ENCODE assay signal across 2 cellular contexts in genomic region chr19:19652482-19653295, GRCh38.
TF ChIP-seq lines count a peak whose summit lies in the region.

No MANE protein-coding gene starts in this region.

TF ChIP-seq in IMR-90, 13 proteins besides CTCF, POLR2A, EP300 and RAD21:
- no peak for TF ChIP-seq RFX5 (IDR thresholded peaks at IDR 0.05; ENCODE audit: low read depth, low read length)
- TF ChIP-seq MAFK (IDR thresholded peaks at IDR 0.05; ENCODE audit: low read depth, low read length) = no peak
- no peak for TF ChIP-seq MAZ (IDR thresholded peaks at IDR 0.05; ENCODE audit: borderline replicate concordance, low read depth, low read length)
- TF ChIP-seq BHLHE40 (IDR thresholded peaks at IDR 0.05; ENCODE audit: low read depth, low read length) = no peak
- TF ChIP-seq SMC3 (IDR thresholded peaks at IDR 0.05; ENCODE audit: low read depth, low read length) = no peak
- TF ChIP-seq MXI1 (IDR thresholded peaks at IDR 0.05; ENCODE audit: borderline replicate concordance, low read depth, low read length) = no peak
- TF ChIP-seq FOS (IDR thresholded peaks at IDR 0.05; ENCODE audit: low read depth, low read length) = no peak
- no peak for TF ChIP-seq RCOR1 (IDR thresholded peaks at IDR 0.05; ENCODE audit: insufficient replicate concordance, low read length)
- TF ChIP-seq NFE2L2 (IDR thresholded peaks at IDR 0.05; ENCODE audit: low read depth, low read length) = no peak
- no peak for TF ChIP-seq USF2 (IDR thresholded peaks at IDR 0.05; ENCODE audit: low read depth, low read length)
- TF ChIP-seq ELK1 (IDR thresholded peaks at IDR 0.05; ENCODE audit: borderline replicate concordance, low read depth, low read length) = no peak
- no peak for TF ChIP-seq CEBPB (IDR thresholded peaks at IDR 0.05; ENCODE audit: low read depth, low read length)
- TF ChIP-seq CHD1 (IDR thresholded peaks at IDR 0.05; ENCODE audit: low read depth, low read length) = no peak

TF ChIP-seq in GM23338, 12 proteins besides CTCF, POLR2A, EP300 and RAD21:
- TF ChIP-seq ZNF462 (CRISPR knock-in tag; IDR thresholded peaks at IDR 0.05) = no peak
- TF ChIP-seq ZNF114 (CRISPR knock-in tag; IDR thresholded peaks at IDR 0.05) = no peak
- TF ChIP-seq REST (IDR thresholded peaks at IDR 0.05; ENCODE audit: unreplicated experiment) = no peak
- no peak for TF ChIP-seq NANOG (IDR thresholded peaks at IDR 0.05; ENCODE audit: borderline replicate concordance)
- TF ChIP-seq ZNF331 (CRISPR knock-in tag; IDR thresholded peaks at IDR 0.05; ENCODE audit: low read depth) = no peak
- no peak for TF ChIP-seq EZH2phosphoT487 (IDR thresholded peaks at IDR 0.05; ENCODE audit: unreplicated experiment)
